In genomic region chr16:81403601-81404391, GRCh38 we compare ENCODE assay signal across 8 cellular contexts. TPM values are rescaled to one million over a fixed set of nuclear protein-coding genes. Genes with fewer than 3 reads are reported as not detected.
DNase-seq lines count a peak whose midpoint lies in the region; ATAC-seq and TF ChIP-seq lines count a peak whose summit lies in the region.

No MANE protein-coding gene starts in this region.

- POLR2A ChIA-PET in AG04449 (lab: Yijun Ruan, JAX) = no interaction called here
- POLR2A ChIA-PET in activated CD4-positive, alpha-beta memory T cell treated with anti-CD3 and anti-CD28 coated beads, Interleukin-2, amount 10 ng/mL, durations not matched to agents 7 days and 5 days (lab: Charles Lee) = interaction anchor here (0.9 to 1.1 kb wide), 2 partner anchors 20 to 66 kb away, joined by 3 to 4 read pairs; no protein-coding TSS in a partner anchor

- H3K4me3 Mint-ChIP-seq in activated CD4-positive, alpha-beta memory T cell treated with anti-CD3 and anti-CD28 coated beads, Interleukin-2, amount 10 ng/mL, durations not matched to agents 7 days and 5 days = no peak overlapping the region

- no peak overlapping the region for H3K27ac Mint-ChIP-seq in activated CD4-positive, alpha-beta memory T cell treated with anti-CD3 and anti-CD28 coated beads, Interleukin-2, amount 10 ng/mL, durations not matched to agents 7 days and 5 days

- H3K27me3 Mint-ChIP-seq in activated CD4-positive, alpha-beta memory T cell treated with anti-CD3 and anti-CD28 coated beads, Interleukin-2, amount 10 ng/mL, durations not matched to agents 7 days and 5 days = peaks cover 4% of the 10 kb centered on the region

- DNase-seq in AG04449 (ENCODE audit: low read depth, low spot score) = no peak
- peak; percentile 83 for DNase-seq in NCI-H82 (lab: John Stamatoyannopoulos, UW)
- peak; percentile 83 for DNase-seq in activated CD4-positive, alpha-beta memory T cell treated with anti-CD3 and anti-CD28 coated beads, Interleukin-2, amount 10 ng/mL, durations not matched to agents 7 days and 5 days
- peak; percentile 74 for DNase-seq in effector CD4-positive, alpha-beta T cell
- DNase-seq in medulla oblongata (ENCODE audit: extremely low spot score) = peak; percentile 82
- peak; percentile 67 to 83 (median 74) for DNase-seq in stimulated activated CD4-positive, alpha-beta T cell treated with anti-CD3 and anti-CD28 coated beads, TNF-alpha, amount 100 ng/mL, for 48 hours (ENCODE audit: low read depth in 3 of 3)

- CTCF ChIA-PET in AG04449 (lab: Yijun Ruan, JAX) = interaction anchor here (0.7 to 6.7 kb wide), 53 partner anchors 8 to 337 kb away, joined by 3 to 76 read pairs (median 4); no protein-coding TSS in a partner anchor
- CTCF ChIA-PET in activated CD4-positive, alpha-beta memory T cell treated with anti-CD3 and anti-CD28 coated beads, Interleukin-2, amount 10 ng/mL, durations not matched to agents 7 days and 5 days (lab: Charles Lee) = interaction anchor here (0.7 to 3.3 kb wide), 16 partner anchors 10 to 354 kb away, joined by 3 to 22 read pairs (median 4); no protein-coding TSS in a partner anchor

- H3K9me3 Mint-ChIP-seq in activated CD4-positive, alpha-beta memory T cell treated with anti-CD3 and anti-CD28 coated beads, Interleukin-2, amount 10 ng/mL, durations not matched to agents 7 days and 5 days = no peaks in the 10 kb centered on the region

- peak overlapping the region; percentile 50 for H3K4me3 ChIP-seq in AG04449 (ENCODE audit: low read depth, low read length)

- TF ChIP-seq CTCF in AG04449 (IDR thresholded peaks at IDR 0.05; ENCODE audit: insufficient read depth, low read length, missing control alignments) = peak; percentile 98

- H3K4me1 Mint-ChIP-seq in activated CD4-positive, alpha-beta memory T cell treated with anti-CD3 and anti-CD28 coated beads, Interleukin-2, amount 10 ng/mL, durations not matched to agents 7 days and 5 days = peaks cover 4% of the 10 kb centered on the region

- peak; percentile 87 for ATAC-seq in GM18907 (IDR thresholded peaks at IDR 0.05; ENCODE audit: unreplicated experiment)
- ATAC-seq in HG03442 (IDR thresholded peaks at IDR 0.05; ENCODE audit: unreplicated experiment) = peak; percentile 68

- H3K36me3 Mint-ChIP-seq in activated CD4-positive, alpha-beta memory T cell treated with anti-CD3 and anti-CD28 coated beads, Interleukin-2, amount 10 ng/mL, durations not matched to agents 7 days and 5 days (ENCODE audit: low read depth) = no peaks in the 10 kb centered on the region

RNA-seq across cellular contexts. Expression of gene CMIP, which starts 40.8 kb away (rescaled TPM):
- total RNA-seq in activated CD4-positive, alpha-beta memory T cell treated with anti-CD3 and anti-CD28 coated beads, Interleukin-2, amount 10 ng/mL, durations not matched to agents 7 days and 5 days = 10 to 100 TPM; 57.1 to 58.3 TPM
